In genomic region chr3:185661772-185662171, GRCh38 we compare ENCODE assay signal across 18 cellular contexts.
DNase-seq lines count a peak whose midpoint lies in the region; ATAC-seq and TF ChIP-seq lines count a peak whose summit lies in the region.
"Had no signal": no experiment of that assay in that cellular context is flagged by ENCODE, and none has a peak within 500 bp of the region (broad histone marks: within the 10 kb centered on the region; RNA-seq: fewer than 3 reads in every experiment).

No MANE protein-coding gene starts in this region.

- intact Hi-C loops in sigmoid colon (cut with DNase I), result loop anchor here (5.0 kb wide), 1 partner anchor 106 kb away; no protein-coding TSS in a partner anchor

- peaks cover 51% of the 10 kb centered on the region for H3K4me1 Mint-ChIP-seq in HFFc6 (ENCODE audit: low read depth)
- H3K4me1 Mint-ChIP-seq in WTC11, result peaks cover 12% of the 10 kb centered on the region
- H3K4me1 Mint-ChIP-seq in immature natural killer cell, result peaks cover 21 to 28% of the 10 kb centered on the region in 2 donors

- H3K27me3 ChIP-seq in sigmoid colon (no peaks in the 10 kb centered on the region), MG63 (no peaks in the 10 kb centered on the region)
- H3K27me3 ChIP-seq in effector memory CD4-positive, alpha-beta T cell (replicated peaks; ENCODE audit: control insufficient read depth, insufficient read depth, low read length, poor library complexity, severe bottlenecking), result peaks cover 4% of the 10 kb centered on the region

- H3K9me3 ChIP-seq in sigmoid colon (no peaks in the 10 kb centered on the region), MG63 (no peaks in the 10 kb centered on the region)
- no peaks in the 10 kb centered on the region for H3K9me3 ChIP-seq in effector memory CD4-positive, alpha-beta T cell (ENCODE audit: control insufficient read depth, low read length)
- H3K9me3 ChIP-seq: BE2C had no signal

- peaks cover 37% of the 10 kb centered on the region for H3K36me3 Mint-ChIP-seq in HFFc6 (ENCODE audit: low read depth)
- peaks cover 29% of the 10 kb centered on the region for H3K36me3 Mint-ChIP-seq in WTC11
- H3K36me3 Mint-ChIP-seq in immature natural killer cell, result peaks cover 0 to 3% (median 0%) of the 10 kb centered on the region in 3 donors
- H3K36me3 Mint-ChIP-seq: CD8-positive, alpha-beta T cell had no signal

- DNase-seq in HFFc6, result no peak
- no peak for DNase-seq in WTC11 (ENCODE audit: low spot score)
- DNase-seq in immature natural killer cell, result peak; percentile 59 to 64 (median 64)
- peak; percentile 43 for DNase-seq in sigmoid colon
- DNase-seq in effector memory CD4-positive, alpha-beta T cell, result no peak
- no peak for DNase-seq in 8988T
- DNase-seq in MG63, result no peak
- DNase-seq: BE2C, DMS79 treated with DMSO at 0.1 percent for 48 hours, KBM-7, NCI-H1048, NCI-H146, NCI-H2081, NCI-H510A treated with DMSO at 0.1 percent for 48 hours, NCI-H82, PC-9 had no signal

- POLR2A ChIA-PET in WTC11 (lab: Charles Lee), result no interaction called here

- H3K4me3 ChIP-seq in sigmoid colon, result no peak overlapping the region
- H3K4me3 ChIP-seq in effector memory CD4-positive, alpha-beta T cell (ENCODE audit: insufficient read depth, low read depth, low read length, poor library complexity, severe bottlenecking), result no peak overlapping the region
- no peak overlapping the region for H3K4me3 ChIP-seq in MG63
- H3K4me3 ChIP-seq: PC-9, SK-N-MC had no signal

- TF ChIP-seq CTCF in HFFc6 (IDR thresholded peaks at IDR 0.05), result no peak
- no peak for TF ChIP-seq CTCF in WTC11 (IDR thresholded peaks at IDR 0.05)
- TF ChIP-seq CTCF in sigmoid colon (IDR thresholded peaks at IDR 0.05), result no peak

- TF ChIP-seq EP300 in sigmoid colon (IDR thresholded peaks at IDR 0.05), result no peak

- H3K27me3 Mint-ChIP-seq in HFFc6 (ENCODE audit: insufficient read depth) (peaks cover 10% of the 10 kb centered on the region), WTC11 (ENCODE audit: low read depth) (no peaks in the 10 kb centered on the region; the same call in 1 of the 2 replicates), immature natural killer cell (ENCODE audit: low read depth in 3 of 3) (peaks cover 0 to 8% (median 8%) of the 10 kb centered on the region in 3 donors)

- WGBS in sigmoid colon, 2 donors, result 87 to 91% methylated on average over 4 of the region's 4 CpGs

- TF ChIP-seq POLR2A in sigmoid colon (IDR thresholded peaks at IDR 0.05), result no peak

- peak overlapping the region; percentile 31; the same call in 1 of the 2 replicates for H3K27ac Mint-ChIP-seq in HFFc6
- peak overlapping the region; percentile 85 for H3K27ac Mint-ChIP-seq in WTC11
- peak overlapping the region in 5 of 6 donors; percentile 65 to 88 (median 73) for H3K27ac Mint-ChIP-seq in immature natural killer cell
- H3K27ac Mint-ChIP-seq: CD8-positive, alpha-beta T cell had no signal

- ATAC-seq in WTC11, result no peak
- ATAC-seq: CD8-positive, alpha-beta T cell had no signal

- H3K27ac ChIP-seq in sigmoid colon, result no peak overlapping the region
- H3K27ac ChIP-seq in effector memory CD4-positive, alpha-beta T cell (ENCODE audit: insufficient read depth, low read length, poor library complexity, severe bottlenecking), result no peak overlapping the region

- H3K4me3 Mint-ChIP-seq in HFFc6 (no peak overlapping the region), WTC11 (no peak overlapping the region), immature natural killer cell (peak overlapping the region in 4 of 5 donors; percentile 18 to 75 (median 62))
- H3K4me3 Mint-ChIP-seq: CD8-positive, alpha-beta T cell had no signal

- CTCF ChIA-PET in WTC11 (lab: Charles Lee), result interaction anchor here (1.1 to 2.6 kb wide), 8 partner anchors 10 to 281 kb away, joined by 4 to 41 read pairs (median 20); no protein-coding TSS in a partner anchor

- no peaks in the 10 kb centered on the region for H3K36me3 ChIP-seq in sigmoid colon
- no peaks in the 10 kb centered on the region for H3K36me3 ChIP-seq in effector memory CD4-positive, alpha-beta T cell (ENCODE audit: control insufficient read depth, insufficient read depth, low read length)
- peaks cover 39% of the 10 kb centered on the region for H3K36me3 ChIP-seq in MG63
- H3K36me3 ChIP-seq: BE2C had no signal

- peaks cover 0 to 41% (median 33%) of the 10 kb centered on the region in 4 donors for H3K4me1 ChIP-seq in sigmoid colon
- no peaks in the 10 kb centered on the region for H3K4me1 ChIP-seq in effector memory CD4-positive, alpha-beta T cell (ENCODE audit: control insufficient read depth, insufficient read depth, low read length, poor library complexity, severe bottlenecking)
- H3K4me1 ChIP-seq: BE2C had no signal

- H3K9me3 Mint-ChIP-seq in HFFc6 (no peaks in the 10 kb centered on the region), WTC11 (no peaks in the 10 kb centered on the region), immature natural killer cell (no peaks in the 10 kb centered on the region)
- H3K9me3 Mint-ChIP-seq: CD8-positive, alpha-beta T cell had no signal

TF ChIP-seq in WTC11, 78 proteins besides CTCF, POLR2A, EP300 and RAD21:
- TF ChIP-seq, protein P1, sequence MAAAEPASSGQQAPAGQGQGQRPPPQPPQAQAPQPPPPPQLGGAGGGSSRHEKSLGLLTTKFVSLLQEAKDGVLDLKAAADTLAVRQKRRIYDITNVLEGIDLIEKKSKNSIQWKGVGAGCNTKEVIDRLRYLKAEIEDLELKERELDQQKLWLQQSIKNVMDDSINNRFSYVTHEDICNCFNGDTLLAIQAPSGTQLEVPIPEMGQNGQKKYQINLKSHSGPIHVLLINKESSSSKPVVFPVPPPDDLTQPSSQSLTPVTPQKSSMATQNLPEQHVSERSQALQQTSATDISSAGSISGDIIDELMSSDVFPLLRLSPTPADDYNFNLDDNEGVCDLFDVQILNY (CRISPR knock-in tag; IDR thresholded peaks at IDR 0.05), result no peak
- TF ChIP-seq, protein P2, sequence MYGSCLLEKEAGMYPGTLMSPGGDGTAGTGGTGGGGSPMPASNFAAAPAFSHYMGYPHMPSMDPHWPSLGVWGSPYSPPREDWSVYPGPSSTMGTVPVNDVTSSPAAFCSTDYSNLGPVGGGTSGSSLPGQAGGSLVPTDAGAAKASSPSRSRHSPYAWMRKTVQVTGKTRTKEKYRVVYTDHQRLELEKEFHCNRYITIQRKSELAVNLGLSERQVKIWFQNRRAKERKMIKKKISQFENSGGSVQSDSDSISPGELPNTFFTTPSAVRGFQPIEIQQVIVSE (CRISPR knock-in tag; IDR thresholded peaks at IDR 0.05; ENCODE audit: borderline replicate concordance), result no peak
- TF ChIP-seq ATF1 (CRISPR knock-in tag; IDR thresholded peaks at IDR 0.05) (no peak), NR1H2 (CRISPR knock-in tag; IDR thresholded peaks at IDR 0.05) (no peak)
- TF ChIP-seq, protein P3, sequence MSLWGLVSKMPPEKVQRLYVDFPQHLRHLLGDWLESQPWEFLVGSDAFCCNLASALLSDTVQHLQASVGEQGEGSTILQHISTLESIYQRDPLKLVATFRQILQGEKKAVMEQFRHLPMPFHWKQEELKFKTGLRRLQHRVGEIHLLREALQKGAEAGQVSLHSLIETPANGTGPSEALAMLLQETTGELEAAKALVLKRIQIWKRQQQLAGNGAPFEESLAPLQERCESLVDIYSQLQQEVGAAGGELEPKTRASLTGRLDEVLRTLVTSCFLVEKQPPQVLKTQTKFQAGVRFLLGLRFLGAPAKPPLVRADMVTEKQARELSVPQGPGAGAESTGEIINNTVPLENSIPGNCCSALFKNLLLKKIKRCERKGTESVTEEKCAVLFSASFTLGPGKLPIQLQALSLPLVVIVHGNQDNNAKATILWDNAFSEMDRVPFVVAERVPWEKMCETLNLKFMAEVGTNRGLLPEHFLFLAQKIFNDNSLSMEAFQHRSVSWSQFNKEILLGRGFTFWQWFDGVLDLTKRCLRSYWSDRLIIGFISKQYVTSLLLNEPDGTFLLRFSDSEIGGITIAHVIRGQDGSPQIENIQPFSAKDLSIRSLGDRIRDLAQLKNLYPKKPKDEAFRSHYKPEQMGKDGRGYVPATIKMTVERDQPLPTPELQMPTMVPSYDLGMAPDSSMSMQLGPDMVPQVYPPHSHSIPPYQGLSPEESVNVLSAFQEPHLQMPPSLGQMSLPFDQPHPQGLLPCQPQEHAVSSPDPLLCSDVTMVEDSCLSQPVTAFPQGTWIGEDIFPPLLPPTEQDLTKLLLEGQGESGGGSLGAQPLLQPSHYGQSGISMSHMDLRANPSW (CRISPR knock-in tag; conservative IDR thresholded peaks at IDR 0.05; ENCODE audit: low read depth), result no peak

Comparison
In these comparisons a context has a peak if more than half of its experiments do, and no peak if none do; other contexts are left out.
1. DNase-seq: peak in immature natural killer cell (3 of 3) and sigmoid colon (single experiment); none in HFFc6 (single experiment), WTC11 (single experiment), effector memory CD4-positive, alpha-beta T cell (0 of 3), 8988T (single experiment) and MG63 (single experiment).
2. H3K27ac Mint-ChIP-seq: peak in every context shown above with its lines; median percentile 85 in WTC11; 73 in immature natural killer cell; 31 in HFFc6.
3. H3K4me3 Mint-ChIP-seq: peak in immature natural killer cell (4 of 5); none in HFFc6 (single experiment) and WTC11 (single experiment).